ENCODE assay signal across 2 cellular contexts in the genomic region with DNA sequence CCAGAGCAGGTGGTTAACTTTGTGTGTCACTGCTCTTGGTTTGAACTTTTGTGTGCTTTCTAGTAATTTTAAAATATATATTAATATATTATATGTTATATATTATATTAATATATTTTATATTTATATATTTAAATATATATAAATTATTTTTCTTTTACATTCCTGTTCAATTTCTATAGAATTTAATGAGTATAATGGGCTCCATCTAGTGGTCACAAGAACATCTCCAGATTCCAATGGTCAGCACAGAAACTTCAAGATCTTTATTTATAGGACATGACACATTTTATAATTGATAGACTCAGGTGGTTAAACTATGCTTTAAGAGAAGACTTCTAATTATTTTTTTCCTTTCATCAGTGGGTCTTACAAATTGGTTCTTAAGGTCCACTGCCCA.
TF ChIP-seq lines count a peak whose summit lies in the region.

No MANE protein-coding gene starts in this region.

TF ChIP-seq in IMR-90, 13 proteins besides CTCF, POLR2A, EP300 and RAD21 (continued from another document):
- TF ChIP-seq, protein P1, sequence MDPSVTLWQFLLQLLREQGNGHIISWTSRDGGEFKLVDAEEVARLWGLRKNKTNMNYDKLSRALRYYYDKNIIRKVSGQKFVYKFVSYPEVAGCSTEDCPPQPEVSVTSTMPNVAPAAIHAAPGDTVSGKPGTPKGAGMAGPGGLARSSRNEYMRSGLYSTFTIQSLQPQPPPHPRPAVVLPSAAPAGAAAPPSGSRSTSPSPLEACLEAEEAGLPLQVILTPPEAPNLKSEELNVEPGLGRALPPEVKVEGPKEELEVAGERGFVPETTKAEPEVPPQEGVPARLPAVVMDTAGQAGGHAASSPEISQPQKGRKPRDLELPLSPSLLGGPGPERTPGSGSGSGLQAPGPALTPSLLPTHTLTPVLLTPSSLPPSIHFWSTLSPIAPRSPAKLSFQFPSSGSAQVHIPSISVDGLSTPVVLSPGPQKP (IDR thresholded peaks at IDR 0.05; ENCODE audit: borderline replicate concordance, low read depth, low read length): no peak

TF ChIP-seq in WTC11, 78 proteins besides CTCF, POLR2A, EP300 and RAD21 (continued from another document):
- TF ChIP-seq, protein P2, sequence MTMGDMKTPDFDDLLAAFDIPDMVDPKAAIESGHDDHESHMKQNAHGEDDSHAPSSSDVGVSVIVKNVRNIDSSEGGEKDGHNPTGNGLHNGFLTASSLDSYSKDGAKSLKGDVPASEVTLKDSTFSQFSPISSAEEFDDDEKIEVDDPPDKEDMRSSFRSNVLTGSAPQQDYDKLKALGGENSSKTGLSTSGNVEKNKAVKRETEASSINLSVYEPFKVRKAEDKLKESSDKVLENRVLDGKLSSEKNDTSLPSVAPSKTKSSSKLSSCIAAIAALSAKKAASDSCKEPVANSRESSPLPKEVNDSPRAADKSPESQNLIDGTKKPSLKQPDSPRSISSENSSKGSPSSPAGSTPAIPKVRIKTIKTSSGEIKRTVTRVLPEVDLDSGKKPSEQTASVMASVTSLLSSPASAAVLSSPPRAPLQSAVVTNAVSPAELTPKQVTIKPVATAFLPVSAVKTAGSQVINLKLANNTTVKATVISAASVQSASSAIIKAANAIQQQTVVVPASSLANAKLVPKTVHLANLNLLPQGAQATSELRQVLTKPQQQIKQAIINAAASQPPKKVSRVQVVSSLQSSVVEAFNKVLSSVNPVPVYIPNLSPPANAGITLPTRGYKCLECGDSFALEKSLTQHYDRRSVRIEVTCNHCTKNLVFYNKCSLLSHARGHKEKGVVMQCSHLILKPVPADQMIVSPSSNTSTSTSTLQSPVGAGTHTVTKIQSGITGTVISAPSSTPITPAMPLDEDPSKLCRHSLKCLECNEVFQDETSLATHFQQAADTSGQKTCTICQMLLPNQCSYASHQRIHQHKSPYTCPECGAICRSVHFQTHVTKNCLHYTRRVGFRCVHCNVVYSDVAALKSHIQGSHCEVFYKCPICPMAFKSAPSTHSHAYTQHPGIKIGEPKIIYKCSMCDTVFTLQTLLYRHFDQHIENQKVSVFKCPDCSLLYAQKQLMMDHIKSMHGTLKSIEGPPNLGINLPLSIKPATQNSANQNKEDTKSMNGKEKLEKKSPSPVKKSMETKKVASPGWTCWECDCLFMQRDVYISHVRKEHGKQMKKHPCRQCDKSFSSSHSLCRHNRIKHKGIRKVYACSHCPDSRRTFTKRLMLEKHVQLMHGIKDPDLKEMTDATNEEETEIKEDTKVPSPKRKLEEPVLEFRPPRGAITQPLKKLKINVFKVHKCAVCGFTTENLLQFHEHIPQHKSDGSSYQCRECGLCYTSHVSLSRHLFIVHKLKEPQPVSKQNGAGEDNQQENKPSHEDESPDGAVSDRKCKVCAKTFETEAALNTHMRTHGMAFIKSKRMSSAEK (CRISPR knock-in tag; IDR thresholded peaks at IDR 0.05; ENCODE audit: borderline replicate concordance): no peak
- TF ChIP-seq MYBL2 (CRISPR knock-in tag; IDR thresholded peaks at IDR 0.05): no peak
